8 cellular contexts compared by ENCODE assay signal in genomic region chr1:53238197-53239155, GRCh38. TPM values are rescaled to one million over a fixed set of nuclear protein-coding genes. Genes with fewer than 3 reads are reported as not detected.
DNase-seq lines count a peak whose midpoint lies in the region; ATAC-seq and TF ChIP-seq lines count a peak whose summit lies in the region.

Gene MAGOH, minus strand, starts transcription at chr1:53238518. Its CDS starts 70 bp downstream, at chr1:53238448.

- peak within 1 kb of the TSS; percentile 99 for H3K4me3 Mint-ChIP-seq in dendritic cell treated with granulocyte-macrophage colony-stimulating factor and Interleukin-4, amounts not matched to agents 40 ng/mL and 50 ng/mL, for 4 days

- peaks cover 10 to 31% of the 10 kb centered on the region in 2 donors for H3K4me1 ChIP-seq in left lung

- H3K4me3 ChIP-seq in left lung = peak within 1 kb of the TSS; percentile 82 to 96

- peak within 1 kb of the TSS; percentile 98 for H3K27ac Mint-ChIP-seq in dendritic cell treated with granulocyte-macrophage colony-stimulating factor and Interleukin-4, amounts not matched to agents 40 ng/mL and 50 ng/mL, for 4 days

- intact Hi-C loops in dendritic cell treated with granulocyte-macrophage colony-stimulating factor and Interleukin-4, amounts not matched to agents 40 ng/mL and 50 ng/mL, for 4 days (cut with micrococcal nuclease) = loop anchor here (1.0 kb wide), 2 partner anchors 18 to 42 kb away; partner anchors contain the start of genes CPT2 and CZIB
- intact Hi-C loops in left lung (cut with DNase I) = no loop called here

- H3K9me3 Mint-ChIP-seq in dendritic cell treated with granulocyte-macrophage colony-stimulating factor and Interleukin-4, amounts not matched to agents 40 ng/mL and 50 ng/mL, for 4 days = no peaks in the 10 kb centered on the region

- H3K27ac ChIP-seq in left lung = peak within 1 kb of the TSS; percentile 36 to 80

- no peaks in the 10 kb centered on the region for H3K27me3 Mint-ChIP-seq in dendritic cell treated with granulocyte-macrophage colony-stimulating factor and Interleukin-4, amounts not matched to agents 40 ng/mL and 50 ng/mL, for 4 days

- peak; percentile 75 to 96 (median 88) for DNase-seq in C1 segment of cervical spinal cord (lab: John Stamatoyannopoulos, UW)
- peak; percentile 82 for DNase-seq in NCI-H748 treated with DMSO at 0.1 percent for 48 hours (lab: John Stamatoyannopoulos, UW)
- peak; percentile 95 for DNase-seq in activated CD4-positive, alpha-beta T cell treated with anti-CD3 and anti-CD28 coated beads, Interleukin-2, amount 50 U/mL, for 24 hours (ENCODE audit: low read depth in 1 of 2, low spot score in 1 of 2)
- peak; percentile 96 to 98 for DNase-seq in left lung
- peak; percentile 94 to 96 for DNase-seq in stimulated activated CD4-positive, alpha-beta T cell treated with anti-CD3 and anti-CD28 coated beads, Interleukin-2, amount 100 ng/mL, for 48 hours

- peaks cover 45% of the 10 kb centered on the region for H3K36me3 Mint-ChIP-seq in dendritic cell treated with granulocyte-macrophage colony-stimulating factor and Interleukin-4, amounts not matched to agents 40 ng/mL and 50 ng/mL, for 4 days (ENCODE audit: low read depth)

- no peaks in the 10 kb centered on the region for H3K9me3 ChIP-seq in left lung

- peak; percentile 96 for ATAC-seq in GM19372 (IDR thresholded peaks at IDR 0.05; ENCODE audit: low read depth, unreplicated experiment)
- ATAC-seq in HG03558 (IDR thresholded peaks at IDR 0.05; ENCODE audit: extremely low read depth, unreplicated experiment) = peak; percentile 77
- peak; percentile 99 for ATAC-seq in left lung

- no peaks in the 10 kb centered on the region for H3K27me3 ChIP-seq in left lung

- TF ChIP-seq CTCF in left lung (IDR thresholded peaks at IDR 0.05) = no peak

- H3K36me3 ChIP-seq in left lung = peaks cover 4 to 29% of the 10 kb centered on the region in 2 donors

- H3K4me1 Mint-ChIP-seq in dendritic cell treated with granulocyte-macrophage colony-stimulating factor and Interleukin-4, amounts not matched to agents 40 ng/mL and 50 ng/mL, for 4 days (ENCODE audit: low read depth) = peaks cover 30% of the 10 kb centered on the region

RNA-seq across cellular contexts. Expression of gene MAGOH, which starts in this region (rescaled TPM):
- total RNA-seq in left lung = 10 to 100 TPM; 31.8 to 33.9 TPM

Comparison
In these comparisons a context has a peak if more than half of its experiments do, and no peak if none do; other contexts are left out.
1. Peak in every context shown above with its lines: DNase-seq, ATAC-seq, H3K4me3 ChIP-seq and H3K27ac ChIP-seq.